In genomic region chr4:23911675-23912455, GRCh38 we compare ENCODE assay signal across 27 cellular contexts. TPM values are rescaled to one million over a fixed set of nuclear protein-coding genes. Genes with fewer than 3 reads are reported as not detected.
DNase-seq lines count a peak whose midpoint lies in the region; ATAC-seq, FAIRE-seq and TF ChIP-seq lines count a peak whose summit lies in the region.
"Had no signal": no experiment of that assay in that cellular context is flagged by ENCODE, and none has a peak within 500 bp of the region (broad histone marks: within the 10 kb centered on the region; RNA-seq: fewer than 3 reads in every experiment).

No MANE protein-coding gene starts in this region.

- FAIRE-seq in H54 (lab: Jason Lieb, UNC), result no peak
- FAIRE-seq: G401.6, GM12891, HTR-8/SVneo had no signal

- no peaks in the 10 kb centered on the region for H3K36me3 ChIP-seq in upper lobe of right lung
- H3K36me3 ChIP-seq: brain microvascular endothelial cell, heart right ventricle, lower lobe of right lung, right atrium auricular region, SJSA1 had no signal

- no peaks in the 10 kb centered on the region for H3K9me3 ChIP-seq in upper lobe of right lung
- H3K9me3 ChIP-seq: heart right ventricle, lower lobe of right lung, right atrium auricular region, SJSA1 had no signal

- no peak overlapping the region for H3K27ac ChIP-seq in upper lobe of right lung
- H3K27ac ChIP-seq: brain microvascular endothelial cell, coronary artery, heart right ventricle, lower lobe of right lung, right atrium auricular region, SJSA1 had no signal

- H3K27me3 ChIP-seq in upper lobe of right lung, result no peaks in the 10 kb centered on the region
- H3K27me3 ChIP-seq: brain microvascular endothelial cell, heart right ventricle, right atrium auricular region, SJSA1 had no signal

- no peak for DNase-seq in upper lobe of right lung
- DNase-seq in H54 (ENCODE audit: insufficient read length, low spot score), result no peak
- DNase-seq in ureter (ENCODE audit: low spot score), result no peak
- no peak for DNase-seq in Right ventricle myocardium inferior (ENCODE audit: missing footprints)
- DNase-seq: brain microvascular endothelial cell, C1 segment of cervical spinal cord, H9, heart right ventricle, lower lobe of right lung, NCI-H1417 treated with DMSO at 0.1 percent for 48 hours, NCI-H2171, NCI-H748 treated with DMSO at 0.1 percent for 48 hours, PC-3, T-helper 2 cell had no signal

- ATAC-seq in GM18511 (IDR thresholded peaks at IDR 0.05; ENCODE audit: unreplicated experiment), result peak; percentile 87
- ATAC-seq in GM19467 (IDR thresholded peaks at IDR 0.05; ENCODE audit: unreplicated experiment), result peak; percentile 79
- peak; percentile 72 for ATAC-seq in HG02763 (IDR thresholded peaks at IDR 0.05; ENCODE audit: unreplicated experiment)
- peak; percentile 91 for ATAC-seq in HG03442 (IDR thresholded peaks at IDR 0.05; ENCODE audit: unreplicated experiment)
- ATAC-seq in upper lobe of right lung, result no peak
- ATAC-seq in Right ventricle myocardium inferior, result no peak
- ATAC-seq: heart right ventricle; lower lobe of right lung; PC-3; stimulated activated memory B cell treated with anti-CD40 and anti-IgM and Interleukin-4, amounts not matched to agents 10 μg/mL and 1 μg/mL and 100 μg/mL, for 72 hours had no signal

- TF ChIP-seq CTCF in upper lobe of right lung (IDR thresholded peaks at IDR 0.05), result no peak

- H3K4me3 ChIP-seq in upper lobe of right lung, result no peak overlapping the region
- H3K4me3 ChIP-seq: coronary artery, heart right ventricle, lower lobe of right lung, right atrium auricular region, SJSA1 had no signal

- no peak for TF ChIP-seq POLR2A in H54 (IDR thresholded peaks at IDR 0.05; ENCODE audit: low read depth, low read length)

- no peaks in the 10 kb centered on the region for H3K4me1 ChIP-seq in upper lobe of right lung
- H3K4me1 ChIP-seq: lower lobe of right lung, right atrium auricular region, SJSA1 had no signal

- intact Hi-C loops in upper lobe of right lung (cut with DNase I), result no loop called here
- intact Hi-C loops in Right ventricle myocardium inferior (cut with DNase I), result no loop called here

RNA-seq across cellular contexts. Expression of gene PPARGC1A, which starts 22.0 kb away (rescaled TPM):
- 14.2 TPM for total RNA-seq in upper lobe of right lung
- 13.3 TPM for total RNA-seq in ureter
- 77.5 TPM for total RNA-seq in Right ventricle myocardium inferior
- total RNA-seq: activated CD8-positive, alpha-beta memory T cell treated with anti-CD3 and anti-CD28 coated beads for 36 hours; activated T-helper 1 cell treated with anti-CD3 and anti-CD28 coated beads, Interleukin-12 subunit alpha, Interleukin-12 subunit beta, Interleukin-2, Interleukin-4 antibody, amounts not matched to agents 30 ng/mL and 10 ng/mL and 1 ng/mL, durations not matched to agents 14 hours and 24 hours and 36 hours; PC-3 had no signal

Comparison
In these comparisons a context has a peak if more than half of its experiments do, and no peak if none do; other contexts are left out.
1. ATAC-seq: peak in GM18511 (single experiment), GM19467 (single experiment), HG02763 (single experiment) and HG03442 (single experiment); none in upper lobe of right lung (single experiment) and Right ventricle myocardium inferior (single experiment).